ENCODE assay signal across 32 cellular contexts in the genomic region with DNA sequence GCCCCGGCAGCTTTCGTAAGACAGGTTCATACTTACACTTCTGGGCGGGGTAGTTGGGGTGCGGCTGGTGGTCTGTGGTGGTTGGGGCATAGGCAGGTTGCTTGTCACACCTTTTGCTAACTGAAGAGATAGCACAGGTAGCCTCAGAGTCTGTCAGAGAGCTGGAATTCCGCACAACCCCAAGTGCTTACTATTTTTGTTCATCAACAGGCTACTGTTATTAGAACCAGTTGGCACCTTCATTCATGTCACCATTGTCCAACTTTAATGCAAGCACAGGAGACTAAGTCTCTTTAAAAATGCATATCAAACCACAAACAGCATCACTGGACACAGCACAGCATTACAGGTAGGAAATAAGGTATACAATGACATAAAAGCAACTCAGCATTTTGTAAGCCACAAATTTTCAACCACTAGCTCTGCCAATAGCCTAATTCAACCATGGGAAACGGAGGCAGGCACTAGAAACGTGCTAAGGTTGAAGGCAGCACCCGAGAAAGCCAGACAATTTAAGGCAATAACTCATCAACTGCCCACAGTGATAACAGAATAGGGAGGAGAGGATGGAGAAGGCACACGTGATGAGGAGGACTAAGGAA.
"Had no signal": no experiment of that assay in that cellular context is flagged by ENCODE, and none has a peak within 500 bp of the region (broad histone marks: within the 10 kb centered on the region; RNA-seq: fewer than 3 reads in every experiment).

No MANE protein-coding gene starts in this region.

- H3K27me3 Mint-ChIP-seq: activated CD4-positive, alpha-beta memory T cell treated with anti-CD3 and anti-CD28 coated beads, Interleukin-2, amount 10 ng/mL, durations not matched to agents 7 days and 5 days; activated T-cell treated with anti-CD3 and anti-CD28 coated beads, Interleukin-2, amount 50 U/mL, for 24 hours; brain had no signal

- ATAC-seq: activated naive CD4-positive, alpha-beta T cell treated with anti-CD3 and anti-CD28 coated beads, Interleukin-2, amount 50 U/mL, for 72 hours; PC-3 had no signal

- H3K9me3 ChIP-seq: adrenal gland, Peyer's patch, SJCRH30 had no signal

- H3K27ac ChIP-seq: adrenal gland, Peyer's patch, SJCRH30, SK-N-MC, WERI-Rb-1 had no signal

- H3K4me1 Mint-ChIP-seq: activated CD4-positive, alpha-beta memory T cell treated with anti-CD3 and anti-CD28 coated beads, Interleukin-2, amount 10 ng/mL, durations not matched to agents 7 days and 5 days; brain had no signal

- FAIRE-seq: bronchial epithelial cell had no signal

- H3K9me3 Mint-ChIP-seq: activated CD4-positive, alpha-beta memory T cell treated with anti-CD3 and anti-CD28 coated beads, Interleukin-2, amount 10 ng/mL, durations not matched to agents 7 days and 5 days; activated naive CD4-positive, alpha-beta T cell treated with anti-CD3 and anti-CD28 coated beads for 36 hours; activated naive CD4-positive, alpha-beta T cell treated with anti-CD3 and anti-CD28 coated beads, Interleukin-2, amount 50 U/mL, for 72 hours; activated T-cell treated with anti-CD3 and anti-CD28 coated beads, Interleukin-2, amount 50 U/mL, for 24 hours; brain had no signal

- H3K27ac Mint-ChIP-seq: activated CD4-positive, alpha-beta memory T cell treated with anti-CD3 and anti-CD28 coated beads, Interleukin-2, amount 10 ng/mL, durations not matched to agents 7 days and 5 days; activated naive CD4-positive, alpha-beta T cell treated with anti-CD3 and anti-CD28 coated beads for 36 hours; activated naive CD4-positive, alpha-beta T cell treated with anti-CD3 and anti-CD28 coated beads, Interleukin-2, amount 50 U/mL, for 72 hours; activated T-cell treated with anti-CD3 and anti-CD28 coated beads, Interleukin-2, amount 50 U/mL, for 24 hours; brain had no signal

- DNase-seq: activated CD4-positive, alpha-beta memory T cell treated with anti-CD3 and anti-CD28 coated beads, Interleukin-2, amount 10 ng/mL, durations not matched to agents 7 days and 5 days; activated CD4-positive, alpha-beta T cell treated with anti-CD3 and anti-CD28 coated beads for 1 hour; activated CD4-positive, alpha-beta T cell treated with anti-CD3 and anti-CD28 coated beads for 48 hours; activated CD4-positive, CD25-positive, alpha-beta regulatory T cell; activated CD8-positive, alpha-beta memory T cell treated with anti-CD3 and anti-CD28 coated beads for 24 hours; activated gamma-delta T cell treated with Interleukin-2 at 50 U/mL for 16 hours; activated naive CD4-positive, alpha-beta T cell treated with anti-CD3 and anti-CD28 coated beads for 36 hours; activated T-cell treated with anti-CD3 and anti-CD28 coated beads, Interleukin-2, amount 50 U/mL, for 24 hours; anterior cingulate cortex; central memory CD4-positive, alpha-beta T cell; Karpas-422; KBM-7; NCI-H1105; NCI-H1417 treated with DMSO at 0.1 percent for 48 hours; NCI-H187 treated with DMSO at 0.1 percent for 48 hours; NCI-H2081 treated with DMSO at 0.1 percent for 48 hours; NCI-H345; NCI-H524 treated with DMSO at 0.1 percent for 48 hours; NCI-H748 treated with DMSO at 0.1 percent for 48 hours; NK-92 treated with Interleukin-12 subunit alpha and Interleukin-12 subunit beta, amount 100 ng/mL, for 24 hours; PC-3; Peyer's patch; RPMI8226; SHP77; T1000; WERI-Rb-1 had no signal

- H3K27me3 ChIP-seq: adrenal gland, Peyer's patch, SJCRH30 had no signal

- H3K4me3 Mint-ChIP-seq: activated CD4-positive, alpha-beta memory T cell treated with anti-CD3 and anti-CD28 coated beads, Interleukin-2, amount 10 ng/mL, durations not matched to agents 7 days and 5 days; activated naive CD4-positive, alpha-beta T cell treated with anti-CD3 and anti-CD28 coated beads for 36 hours; activated T-cell treated with anti-CD3 and anti-CD28 coated beads, Interleukin-2, amount 50 U/mL, for 24 hours; brain had no signal

- H3K4me3 ChIP-seq: adrenal gland, Peyer's patch, SJCRH30, SK-N-MC had no signal

- H3K4me1 ChIP-seq: Peyer's patch, SJCRH30 had no signal
